Comparison of ENCODE assay signal across 9 cellular contexts in genomic region chr18:58615150-58616132, GRCh38. TPM values are rescaled to one million over a fixed set of nuclear protein-coding genes. Genes with fewer than 3 reads are reported as not detected.
DNase-seq lines count a peak whose midpoint lies in the region; ATAC-seq, FAIRE-seq and TF ChIP-seq lines count a peak whose summit lies in the region.
"Had no signal": no experiment of that assay in that cellular context is flagged by ENCODE, and none has a peak within 500 bp of the region (broad histone marks: within the 10 kb centered on the region; RNA-seq: fewer than 3 reads in every experiment).

No MANE protein-coding gene starts in this region.

- ATAC-seq in GM18867 (IDR thresholded peaks at IDR 0.05; ENCODE audit: unreplicated experiment) = peak; percentile 89
- ATAC-seq in HG02870 (IDR thresholded peaks at IDR 0.05; ENCODE audit: unreplicated experiment) = peak; percentile 88
- ATAC-seq in activated CD4-positive, CD25-positive, alpha-beta regulatory T cell treated with anti-CD3 and anti-CD28 coated beads, Interleukin-2, amount 50 U/mL, for 24 hours = peak; percentile 97 to 98
- ATAC-seq in left ventricle myocardium superior = peak; percentile 10
- ATAC-seq in upper lobe of right lung = peak; percentile 59
- ATAC-seq: K562 had no signal

- H3K4me1 ChIP-seq in upper lobe of right lung (no peaks in the 10 kb centered on the region), sigmoid colon (peaks cover 0 to 7% (median 4%) of the 10 kb centered on the region in 4 donors)

- TF ChIP-seq CTCF in upper lobe of right lung (IDR thresholded peaks at IDR 0.05) (no peak), sigmoid colon (IDR thresholded peaks at IDR 0.05) (no peak)

- H3K27me3 ChIP-seq in upper lobe of right lung (no peaks in the 10 kb centered on the region), sigmoid colon (no peaks in the 10 kb centered on the region)

- no peak for DNase-seq in left ventricle myocardium superior
- DNase-seq in upper lobe of right lung = no peak
- no peak for DNase-seq in EL
- no peak for DNase-seq in sigmoid colon
- no peak for DNase-seq in frontal cortex (ENCODE audit: low spot score in 2 of 2)

- TF ChIP-seq EP300 in sigmoid colon (IDR thresholded peaks at IDR 0.05) = no peak

- H3K27ac ChIP-seq in upper lobe of right lung = peak overlapping the region; percentile 61
- no peak overlapping the region for H3K27ac ChIP-seq in sigmoid colon

- WGBS in sigmoid colon, 2 donors = 69 to 83% methylated on average over 5 of the region's 5 CpGs

- H3K36me3 ChIP-seq in upper lobe of right lung (no peaks in the 10 kb centered on the region), sigmoid colon (no peaks in the 10 kb centered on the region)

- H3K9me3 ChIP-seq in upper lobe of right lung (no peaks in the 10 kb centered on the region), sigmoid colon (no peaks in the 10 kb centered on the region)

- H3K4me3 ChIP-seq in upper lobe of right lung (no peak overlapping the region), sigmoid colon (no peak overlapping the region)
- H3K4me3 ChIP-seq: K562 had no signal

- intact Hi-C loops in left ventricle myocardium superior (cut with micrococcal nuclease) (no loop called here), upper lobe of right lung (cut with DNase I) (no loop called here), sigmoid colon (cut with DNase I) (no loop called here)

- no peak for TF ChIP-seq POLR2A in sigmoid colon (IDR thresholded peaks at IDR 0.05)

- no peak for FAIRE-seq in frontal cortex (lab: Jason Lieb, UNC)
- FAIRE-seq: K562 had no signal

RNA-seq across cellular contexts. Expression of gene ALPK2, which starts 13.4 kb away (rescaled TPM):
- total RNA-seq in left ventricle myocardium superior (257 TPM), upper lobe of right lung (0.29 TPM), sigmoid colon (1 to 10 TPM in 1 of 4 donors, under 1 TPM in 2, not detected in 1; 0.36 to 2.0 (median 0.55) TPM), frontal cortex (not detected)
- 1 to 10 TPM in 1 of 3 donors, not detected in 2; 1.5 TPM for polyA plus RNA-seq in sigmoid colon
- total RNA-seq: K562 had no signal
- polyA plus RNA-seq: K562 had no signal

RNA-seq across cellular contexts. Expression of gene MALT1, which starts 55.8 kb away (rescaled TPM):
- total RNA-seq in left ventricle myocardium superior (11.8 TPM), upper lobe of right lung (25.8 TPM), sigmoid colon (10 to 100 TPM; 17.1 to 22.4 (median 18.4) TPM), frontal cortex (26.9 TPM)
- 10 to 100 TPM in 1 of 3 donors, 1 to 10 TPM in 2; 5.3 to 13.5 (median 5.4) TPM for polyA plus RNA-seq in sigmoid colon

Comparison
In these comparisons a context has a peak if more than half of its experiments do, and no peak if none do; other contexts are left out.
1. ATAC-seq: peak in every context shown above with its lines; median percentile 98 in activated CD4-positive, CD25-positive, alpha-beta regulatory T cell treated with anti-CD3 and anti-CD28 coated beads, Interleukin-2, amount 50 U/mL, for 24 hours; 89 in GM18867; 88 in HG02870; 59 in upper lobe of right lung; 10 in left ventricle myocardium superior.
2. RNA of gene ALPK2, which starts 13.4 kb away (total RNA-seq): 257 TPM in left ventricle myocardium superior (single experiment); 0.36 to 2.0 TPM in sigmoid colon, 0.29 TPM in upper lobe of right lung (single experiment) and not detected in frontal cortex (single experiment); every median in the first group is over 10 times any median in the second.